ENCODE assay signal across 8 cellular contexts in genomic region chr3:174440350-174440716, GRCh38.
DNase-seq lines count a peak whose midpoint lies in the region; ATAC-seq and TF ChIP-seq lines count a peak whose summit lies in the region.

No MANE protein-coding gene starts in this region.

- TF ChIP-seq CTCF in lower lobe of right lung (IDR thresholded peaks at IDR 0.05): no peak

- no peaks in the 10 kb centered on the region for H3K9me3 Mint-ChIP-seq in activated T-cell treated with anti-CD3 and anti-CD28 coated beads, Interleukin-2, amount 50 U/mL, for 4 hours

- no peaks in the 10 kb centered on the region for H3K36me3 Mint-ChIP-seq in activated T-cell treated with anti-CD3 and anti-CD28 coated beads, Interleukin-2, amount 50 U/mL, for 4 hours (ENCODE audit: insufficient read depth)

- DNase-seq in activated T-cell treated with anti-CD3 and anti-CD28 coated beads, Interleukin-2, amount 50 U/mL, for 4 hours: no peak
- DNase-seq in activated T-cell treated with anti-CD3 and anti-CD28 coated beads for 4 hours (no peak), NCI-H446 treated with DMSO at 0.1 percent for 48 hours (lab: John Stamatoyannopoulos, UW) (peak; percentile 93), cerebellum (ENCODE audit: low spot score) (peak; percentile 10), lower lobe of right lung (peak; percentile 43), aorta (peak in 1 of 2 donors; percentile 49), islet precursor cell (no peak)
- DNase-seq in stimulated activated CD4-positive, alpha-beta T cell treated with anti-CD3 and anti-CD28 coated beads, Interleukin-2, amount 100 ng/mL, for 48 hours: no peak

- peaks cover 15% of the 10 kb centered on the region for H3K27me3 Mint-ChIP-seq in activated T-cell treated with anti-CD3 and anti-CD28 coated beads, Interleukin-2, amount 50 U/mL, for 4 hours (ENCODE audit: low read depth)

- H3K9me3 ChIP-seq in lower lobe of right lung: no peaks in the 10 kb centered on the region
- H3K9me3 ChIP-seq in aorta (ENCODE audit: control insufficient read depth, low read length): no peaks in the 10 kb centered on the region

- no peak for ATAC-seq in activated T-cell treated with anti-CD3 and anti-CD28 coated beads, Interleukin-2, amount 50 U/mL, for 4 hours
- ATAC-seq in lower lobe of right lung (no peak), aorta (ENCODE audit: low FRiP score) (peak; percentile 51)

- H3K4me1 ChIP-seq in lower lobe of right lung (peaks cover 14% of the 10 kb centered on the region), aorta (ENCODE audit: control insufficient read depth in 1 of 2, insufficient read depth in 2 of 2, low read length in 2 of 2) (peaks cover 0 to 4% of the 10 kb centered on the region in 2 donors)

- H3K4me3 ChIP-seq in lower lobe of right lung (peak overlapping the region; percentile 71), aorta (ENCODE audit: low read length in 2 of 2) (peak overlapping the region; percentile 59 to 99)

- H3K27ac ChIP-seq in lower lobe of right lung (peak overlapping the region; percentile 94), aorta (ENCODE audit: low read depth in 1 of 2, low read length in 2 of 2) (peak overlapping the region; percentile 8 to 36)

- H3K4me1 Mint-ChIP-seq in activated T-cell treated with anti-CD3 and anti-CD28 coated beads, Interleukin-2, amount 50 U/mL, for 4 hours (ENCODE audit: low read depth): peaks cover 4% of the 10 kb centered on the region

- H3K27me3 ChIP-seq in lower lobe of right lung (ENCODE audit: low read depth): no peaks in the 10 kb centered on the region
- H3K27me3 ChIP-seq in aorta (ENCODE audit: control insufficient read depth in 1 of 2, insufficient read depth in 2 of 2, low read length in 1 of 2): no peaks in the 10 kb centered on the region

- intact Hi-C loops in lower lobe of right lung (cut with DNase I): no loop called here
- intact Hi-C loops in aorta (cut with DNase I): loop anchor here in 1 of 2 donors (5.0 kb wide), 1 partner anchor 517 kb away; no protein-coding TSS in a partner anchor

- H3K36me3 ChIP-seq in lower lobe of right lung (no peaks in the 10 kb centered on the region), aorta (ENCODE audit: control insufficient read depth in 1 of 2, insufficient read depth in 2 of 2, low read length in 1 of 2) (no peaks in the 10 kb centered on the region)

- 0 to 1% methylated on average over 6 of the region's 6 CpGs for WGBS in aorta, 2 donors

- H3K4me3 Mint-ChIP-seq in activated T-cell treated with anti-CD3 and anti-CD28 coated beads, Interleukin-2, amount 50 U/mL, for 4 hours: peak overlapping the region; percentile 38

Comparison
In these comparisons a context has a peak if more than half of its experiments do, and no peak if none do; other contexts are left out.
1. DNase-seq: peak in NCI-H446 treated with DMSO at 0.1 percent for 48 hours (single experiment), cerebellum (single experiment) and lower lobe of right lung (single experiment); none in activated T-cell treated with anti-CD3 and anti-CD28 coated beads, Interleukin-2, amount 50 U/mL, for 4 hours (single experiment), activated T-cell treated with anti-CD3 and anti-CD28 coated beads for 4 hours (single experiment), islet precursor cell (single experiment) and stimulated activated CD4-positive, alpha-beta T cell treated with anti-CD3 and anti-CD28 coated beads, Interleukin-2, amount 100 ng/mL, for 48 hours (0 of 2).